11 cellular contexts compared by ENCODE assay signal in genomic region chr1:152878042-152878441, GRCh38. TPM values are rescaled to one million over a fixed set of nuclear protein-coding genes. Genes with fewer than 3 reads are reported as not detected.
DNase-seq lines count a peak whose midpoint lies in the region; ATAC-seq and TF ChIP-seq lines count a peak whose summit lies in the region.
"Had no signal": no experiment of that assay in that cellular context is flagged by ENCODE, and none has a peak within 500 bp of the region (broad histone marks: within the 10 kb centered on the region; RNA-seq: fewer than 3 reads in every experiment).

Gene SMCP (plus strand): TSS chr1:152878322. CDS start chr1:152884423, 6,101 bp downstream.

- POLR2A ChIA-PET in OCI-LY7 (lab: Charles Lee): interaction anchor here (0.6 kb wide), 1 partner anchor 531 kb away, joined by 3 read pairs; no protein-coding TSS in a partner anchor

- no peaks in the 10 kb centered on the region for H4K20me1 ChIP-seq in OCI-LY7 (ENCODE audit: insufficient read depth, low read length)

- H3K4me1 ChIP-seq in OCI-LY7 (ENCODE audit: insufficient read depth, low read length, poor library complexity, severe bottlenecking) (no peaks in the 10 kb centered on the region), foreskin keratinocyte (peaks cover 19% of the 10 kb centered on the region)

- H3K4me3 ChIP-seq in OCI-LY7 (ENCODE audit: low read depth, low read length, poor library complexity, severe bottlenecking): no peak within 1 kb of the TSS

- H3K9me3 ChIP-seq in OCI-LY7 (ENCODE audit: low read length): no peaks in the 10 kb centered on the region

- H3K79me2 ChIP-seq in OCI-LY7 (ENCODE audit: insufficient read depth, low read depth, low read length): no peaks in the 10 kb centered on the region

- no peak for DNase-seq in AG09319 (ENCODE audit: extremely low read depth, low read depth)
- no peak for DNase-seq in GM10266 (ENCODE audit: extremely low spot score)
- DNase-seq in OCI-LY7 (ENCODE audit: low spot score): no peak
- DNase-seq in foreskin keratinocyte: no peak
- no peak for DNase-seq in SIG-M5 (lab: John Stamatoyannopoulos, UW)
- DNase-seq in left colon: no peak
- DNase-seq: naive thymus-derived CD4-positive, alpha-beta T cell; NCI-H446 had no signal

- no peaks in the 10 kb centered on the region for H3K36me3 ChIP-seq in OCI-LY7 (ENCODE audit: insufficient read depth, low read length)

- no peak within 1 kb of the TSS for H2AFZ ChIP-seq in OCI-LY7 (ENCODE audit: low read length)

- H3K9me2 ChIP-seq in OCI-LY7 (ENCODE audit: insufficient read depth, low read length): no peaks in the 10 kb centered on the region

- CTCF ChIA-PET in OCI-LY7 (lab: Charles Lee; ENCODE audit: unreplicated experiment): no interaction called here

- intact Hi-C loops in OCI-LY7 (cut with micrococcal nuclease; ENCODE audit: unreplicated experiment) (no loop called here), left colon (cut with DNase I, micrococcal nuclease) (no loop called here)

- H3K4me2 ChIP-seq in OCI-LY7 (ENCODE audit: low read length): no peak within 1 kb of the TSS

- H3K27ac ChIP-seq in OCI-LY7 (ENCODE audit: low read depth, low read length, poor library complexity, severe bottlenecking): no peak within 1 kb of the TSS
- H3K27ac ChIP-seq in foreskin keratinocyte: no peak within 1 kb of the TSS

- ATAC-seq in foreskin keratinocyte (no peak), GM21737 (IDR thresholded peaks at IDR 0.05; ENCODE audit: unreplicated experiment) (no peak), GM19467 (IDR thresholded peaks at IDR 0.05; ENCODE audit: unreplicated experiment) (no peak), left colon (no peak)
- ATAC-seq: naive thymus-derived CD4-positive, alpha-beta T cell had no signal

- no TSS peak for BruUV-seq in OCI-LY7 (replicated peaks; lab: Mats Ljungman, UMichigan)

- no peaks in the 10 kb centered on the region for H3K27me3 ChIP-seq in foreskin keratinocyte

- peak; percentile 11 for TF ChIP-seq CTCF in AG09319 (IDR thresholded peaks at IDR 0.05; ENCODE audit: low read depth, low read length)
- TF ChIP-seq CTCF in GM10266 (IDR thresholded peaks at IDR 0.05; ENCODE audit: control insufficient read depth, insufficient read depth, low read depth, missing control alignments): peak; percentile 15
- TF ChIP-seq CTCF in OCI-LY7 (conservative IDR thresholded peaks at IDR 0.05; ENCODE audit: low read length): peak; percentile 73
- TF ChIP-seq CTCF in foreskin keratinocyte (conservative IDR thresholded peaks at IDR 0.05): peak; percentile 57

RNA-seq across cellular contexts. Expression of gene SMCP, which starts in this region (rescaled TPM):
- not detected in 2 replicates for total RNA-seq in OCI-LY7 (2014; rRNA removed; shearing (Covaris generic))
- total RNA-seq in OCI-LY7 (2022): not detected in 2 replicates
- total RNA-seq in foreskin keratinocyte: not detected in 2 replicates
- polyA plus RNA-seq in foreskin keratinocyte: not detected in 2 replicates
- total RNA-seq in left colon: not detected
- total RNA-seq: naive thymus-derived CD4-positive, alpha-beta T cell; T-helper 2 cell treated with Interferon-gamma antibody and Interleukin-4, amounts not matched to agents 100 ng/mL and 5 ng/mL, for 36 hours had no signal
- polyA plus RNA-seq: naive thymus-derived CD4-positive, alpha-beta T cell had no signal

Comparison
In these comparisons a context has a peak if more than half of its experiments do, and no peak if none do; other contexts are left out.
1. CTCF ChIP-seq: peak in every context shown above with its lines; median percentile 73 in OCI-LY7; 57 in foreskin keratinocyte; 15 in GM10266; 11 in AG09319.